ENCODE assay signal across 12 cellular contexts in the genomic region with DNA sequence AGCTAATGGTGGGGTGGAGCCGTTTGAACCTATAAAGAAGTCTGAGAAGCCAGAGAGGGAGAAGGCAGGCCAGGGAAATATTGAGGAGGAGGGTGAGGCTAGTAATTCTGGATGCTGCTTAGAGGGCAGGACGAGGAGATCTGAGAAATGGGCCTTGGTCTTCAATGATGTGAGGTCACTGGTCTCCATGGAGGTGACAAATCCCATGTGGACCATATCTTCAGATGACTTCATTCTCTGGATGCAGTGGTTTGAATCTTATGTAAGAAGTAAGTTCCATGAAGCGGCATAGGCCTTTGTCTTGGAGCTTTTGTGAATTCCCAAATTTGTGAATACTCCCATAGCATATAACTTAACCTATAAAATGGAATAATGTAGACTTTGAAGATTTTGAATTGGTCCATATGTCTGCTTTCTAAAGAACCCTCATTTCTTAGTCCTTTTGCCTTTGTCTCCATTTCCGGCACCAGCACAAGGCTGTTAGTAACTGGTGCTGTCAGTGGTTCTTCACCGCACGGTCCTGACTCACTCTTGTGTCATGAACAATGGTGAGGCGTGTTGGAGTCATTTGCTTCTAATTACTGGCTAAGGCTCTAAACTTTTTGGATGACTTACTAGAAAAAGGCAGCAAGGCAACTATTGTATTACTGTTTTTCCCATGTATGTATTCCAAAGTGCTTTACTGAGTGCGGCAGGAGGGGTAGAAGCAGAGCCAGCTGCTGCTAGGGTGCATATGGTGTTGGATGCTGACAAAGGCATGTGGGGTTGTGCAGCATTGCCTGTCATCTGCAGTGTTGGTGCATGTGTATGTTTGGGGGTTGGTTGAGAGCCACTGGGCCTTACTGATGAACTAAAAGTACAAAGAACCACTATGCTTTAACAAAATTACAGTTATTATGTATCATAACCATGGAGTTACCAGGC. TPM values are rescaled to one million over a fixed set of nuclear protein-coding genes. Genes with fewer than 3 reads are reported as not detected.
DNase-seq lines count a peak whose midpoint lies in the region; ATAC-seq and TF ChIP-seq lines count a peak whose summit lies in the region.
"Had no signal": no experiment of that assay in that cellular context is flagged by ENCODE, and none has a peak within 500 bp of the region (broad histone marks: within the 10 kb centered on the region; RNA-seq: fewer than 3 reads in every experiment).

No MANE protein-coding gene starts in this region.

- peaks cover 15% of the 10 kb centered on the region for H3K4me1 Mint-ChIP-seq in MCF 10A (ENCODE audit: insufficient read depth, unreplicated experiment)

- no peak overlapping the region for H3K4me3 Mint-ChIP-seq in MCF 10A (ENCODE audit: unreplicated experiment)
- H3K4me3 Mint-ChIP-seq: CD4-positive, alpha-beta T cell had no signal

- H3K27me3 Mint-ChIP-seq in MCF 10A (ENCODE audit: insufficient read depth, unreplicated experiment), result no peaks in the 10 kb centered on the region
- H3K27me3 Mint-ChIP-seq: CD4-positive, alpha-beta T cell had no signal

- no TSS peak for BruUV-seq in A673 (replicated peaks; lab: Mats Ljungman, UMichigan)
- BruUV-seq in MCF 10A (replicated peaks; lab: Mats Ljungman, UMichigan), result no TSS peak

- peak; percentile 48 for DNase-seq in A673 (ENCODE audit: low spot score)
- peak; percentile 92 for DNase-seq in HS-27A (ENCODE audit: low read depth)
- peak; percentile 84 for DNase-seq in MCF 10A (ENCODE audit: unreplicated experiment)
- peak; percentile 81 for DNase-seq in kidney epithelial cell (ENCODE audit: low read depth)
- DNase-seq in hippocampal formation (lab: John Stamatoyannopoulos, UW), result no peak
- no peak for DNase-seq in stimulated activated CD4-positive, alpha-beta T cell treated with anti-CD3 and anti-CD28 coated beads, Interleukin-2, amount 100 ng/mL, for 24 hours
- DNase-seq: CD4-positive, alpha-beta T cell; KBM-7; upper lobe of left lung had no signal

- intact Hi-C loops in A673 (cut with micrococcal nuclease; ENCODE audit: unreplicated experiment), result no loop called here
- intact Hi-C loops in MCF 10A (cut with micrococcal nuclease), result no loop called here

- H3K4me3 ChIP-seq in A673 (ENCODE audit: low read depth, low read length, poor library complexity, severe bottlenecking), result no peak overlapping the region
- no peak overlapping the region for H3K4me3 ChIP-seq in kidney epithelial cell (ENCODE audit: low read depth, low read length)
- H3K4me3 ChIP-seq: lung, upper lobe of left lung had no signal

- no peaks in the 10 kb centered on the region for H3K9me3 ChIP-seq in A673 (ENCODE audit: low read depth, low read length, poor library complexity, severe bottlenecking)
- H3K9me3 ChIP-seq: upper lobe of left lung had no signal

- POLR2A ChIA-PET in A673 (lab: Charles Lee; ENCODE audit: low non-redundant PET) (no interaction called here), MCF 10A (lab: Yijun Ruan, JAX) (interaction anchor here (0.5 to 2.3 kb wide), 3 partner anchors 12 to 131 kb away, joined by 3 to 10 read pairs (median 4); a partner anchor contains a TSS)

- H3K4me1 ChIP-seq in A673 (ENCODE audit: insufficient read depth, low read length, poor library complexity, severe bottlenecking), result no peaks in the 10 kb centered on the region
- H3K4me1 ChIP-seq: upper lobe of left lung had no signal

- CTCF ChIA-PET in A673 (lab: Charles Lee) (no interaction called here), MCF 10A (lab: Yijun Ruan, JAX) (no interaction called here)

- H3K27me3 ChIP-seq in A673 (replicated peaks; ENCODE audit: insufficient read depth, low read depth, low read length, poor library complexity) (no peaks in the 10 kb centered on the region), kidney epithelial cell (ENCODE audit: control insufficient read depth, insufficient read depth, low read length) (no peaks in the 10 kb centered on the region)
- H3K27me3 ChIP-seq: upper lobe of left lung had no signal

- H3K27ac Mint-ChIP-seq in MCF 10A (ENCODE audit: low read depth, unreplicated experiment), result peak overlapping the region; percentile 49
- H3K27ac Mint-ChIP-seq: CD4-positive, alpha-beta T cell had no signal

- ATAC-seq in GM21717 (IDR thresholded peaks at IDR 0.05; ENCODE audit: unreplicated experiment), result no peak
- no peak for ATAC-seq in activated CD4-positive, CD25-positive, alpha-beta regulatory T cell treated with anti-CD3 and anti-CD28 coated beads, Interleukin-2, amount 50 U/mL, for 24 hours

- H3K36me3 Mint-ChIP-seq in MCF 10A (ENCODE audit: insufficient read depth, unreplicated experiment), result no peaks in the 10 kb centered on the region

- H3K9me3 Mint-ChIP-seq in MCF 10A (ENCODE audit: unreplicated experiment), result no peaks in the 10 kb centered on the region
- H3K9me3 Mint-ChIP-seq: CD4-positive, alpha-beta T cell had no signal

- TF ChIP-seq CTCF in A673 (conservative IDR thresholded peaks at IDR 0.05; ENCODE audit: low read depth, low read length) (no peak), MCF 10A (IDR thresholded peaks at IDR 0.05; ENCODE audit: unreplicated experiment) (no peak), kidney epithelial cell (IDR thresholded peaks at IDR 0.05; ENCODE audit: insufficient read depth, low read length, poor library complexity, severe bottlenecking) (no peak)

- H3K36me3 ChIP-seq in A673 (ENCODE audit: insufficient read depth, low read length, poor library complexity, severe bottlenecking), result no peaks in the 10 kb centered on the region
- H3K36me3 ChIP-seq in kidney epithelial cell (ENCODE audit: control insufficient read depth, insufficient read depth, low read length), result no peaks in the 10 kb centered on the region
- H3K36me3 ChIP-seq: upper lobe of left lung had no signal

- no peak overlapping the region for H3K27ac ChIP-seq in A673 (ENCODE audit: low read depth, low read length, poor library complexity, severe bottlenecking)
- H3K27ac ChIP-seq: upper lobe of left lung had no signal

RNA-seq across cellular contexts. Expression of a gene that starts 54.0 kb away (rescaled TPM):
- total RNA-seq in A673 (2021) (6.4 and 8.0 TPM in 2 replicates), MCF 10A (2022) (18.2 and 39.7 TPM in 2 replicates), kidney epithelial cell (12.7 TPM in 2 replicates)

Comparison
In these comparisons a context has a peak if more than half of its experiments do, and no peak if none do; other contexts are left out.
1. DNase-seq: peak in A673 (single experiment), HS-27A (single experiment), MCF 10A (single experiment) and kidney epithelial cell (single experiment); none in hippocampal formation (0 of 2) and stimulated activated CD4-positive, alpha-beta T cell treated with anti-CD3 and anti-CD28 coated beads, Interleukin-2, amount 100 ng/mL, for 24 hours (0 of 2).